Comparison of ENCODE assay signal across 20 cellular contexts in the genomic region with DNA sequence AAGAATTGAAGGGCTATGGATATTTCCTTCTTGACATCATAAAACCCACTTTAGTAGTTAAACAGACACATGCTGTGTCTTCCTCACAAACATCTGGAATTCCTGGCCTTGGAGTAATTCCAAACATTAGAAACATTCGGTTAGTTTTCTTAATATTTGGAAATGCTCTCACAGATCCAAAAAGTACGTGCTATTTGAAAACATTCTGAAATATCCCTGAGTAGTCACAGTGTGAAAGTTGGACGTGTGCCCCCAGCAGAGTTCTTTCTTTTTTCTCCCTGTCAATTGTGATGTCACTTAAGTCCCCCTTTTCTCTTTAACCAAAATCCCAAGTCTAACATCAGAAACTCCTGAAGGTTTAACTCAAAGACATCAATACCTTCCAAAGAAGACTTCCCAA.
"Had no signal": no experiment of that assay in that cellular context is flagged by ENCODE, and none has a peak within 500 bp of the region (broad histone marks: within the 10 kb centered on the region; RNA-seq: fewer than 3 reads in every experiment).

No MANE protein-coding gene starts in this region.

- H3K36me3 ChIP-seq: colonic mucosa, transverse colon had no signal

- H3K4me3 Mint-ChIP-seq: activated CD4-positive, alpha-beta memory T cell treated with anti-CD3 and anti-CD28 coated beads for 36 hours; activated CD4-positive, alpha-beta T cell treated with anti-CD3 and anti-CD28 coated beads for 36 hours; activated naive CD8-positive, alpha-beta T cell; activated T-helper 1 cell treated with anti-CD3 and anti-CD28 coated beads, Interleukin-12 subunit alpha, Interleukin-12 subunit beta, Interleukin-2, Interleukin-4 antibody, amounts not matched to agents 30 ng/mL and 10 ng/mL and 1 ng/mL, durations not matched to agents 14 hours and 24 hours and 36 hours; endodermal cell; naive B cell; neural crest cell; stimulated activated naive B cell treated with anti-CD40 and anti-IgM and Interleukin-4, amounts not matched to agents 10 μg/mL and 1 μg/mL and 100 μg/mL, for 72 hours; T-helper 2 cell treated with Interferon-gamma antibody and Interleukin-4, amounts not matched to agents 5 μg/mL and 100 μg/mL, for 36 hours; WTC11 had no signal

- H3K4me2 ChIP-seq: SK-N-SH had no signal

- H3K9ac ChIP-seq: SK-N-SH had no signal

- H3K9me3 Mint-ChIP-seq: activated CD4-positive, alpha-beta memory T cell treated with anti-CD3 and anti-CD28 coated beads for 36 hours; activated T-helper 1 cell treated with anti-CD3 and anti-CD28 coated beads, Interleukin-12 subunit alpha, Interleukin-12 subunit beta, Interleukin-2, Interleukin-4 antibody, amounts not matched to agents 30 ng/mL and 10 ng/mL and 1 ng/mL, durations not matched to agents 14 hours and 24 hours and 36 hours; endodermal cell; naive B cell; neural crest cell; stimulated activated naive B cell treated with anti-CD40 and anti-IgM and Interleukin-4, amounts not matched to agents 10 μg/mL and 1 μg/mL and 100 μg/mL, for 72 hours; T-helper 2 cell treated with Interferon-gamma antibody and Interleukin-4, amounts not matched to agents 5 μg/mL and 100 μg/mL, for 36 hours; WTC11 had no signal

- DNase-seq: activated CD4-positive, alpha-beta memory T cell treated with anti-CD3 and anti-CD28 coated beads for 36 hours; activated CD4-positive, alpha-beta T cell treated with anti-CD3 and anti-CD28 coated beads for 36 hours; activated T-cell treated with anti-CD3 and anti-CD28 coated beads for 4 hours; central memory CD4-positive, alpha-beta T cell; colonic mucosa; endodermal cell; glutamatergic neuron; hippocampal formation; mesenchymal stem cell; mucosa of descending colon; naive B cell; stimulated activated naive B cell treated with anti-CD40 and anti-IgM and Interleukin-4, amounts not matched to agents 10 μg/mL and 1 μg/mL and 100 μg/mL, for 72 hours; transverse colon had no signal

- H3K9me3 ChIP-seq: colonic mucosa, mucosa of descending colon, SK-N-SH, transverse colon had no signal

- H3K4me1 Mint-ChIP-seq: activated CD4-positive, alpha-beta T cell treated with anti-CD3 and anti-CD28 coated beads for 36 hours; endodermal cell; naive B cell; stimulated activated naive B cell treated with anti-CD40 and anti-IgM and Interleukin-4, amounts not matched to agents 10 μg/mL and 1 μg/mL and 100 μg/mL, for 72 hours had no signal

- H3K27me3 Mint-ChIP-seq: activated naive CD8-positive, alpha-beta T cell had no signal

- H3K36me3 Mint-ChIP-seq: activated CD4-positive, alpha-beta memory T cell treated with anti-CD3 and anti-CD28 coated beads for 36 hours; activated naive CD8-positive, alpha-beta T cell; naive B cell; stimulated activated naive B cell treated with anti-CD40 and anti-IgM and Interleukin-4, amounts not matched to agents 10 μg/mL and 1 μg/mL and 100 μg/mL, for 72 hours had no signal

- H3K27ac ChIP-seq: colonic mucosa had no signal

- ATAC-seq: activated CD4-positive, alpha-beta T cell treated with anti-CD3 and anti-CD28 coated beads for 36 hours; left lobe of liver; mucosa of descending colon; stimulated activated naive B cell treated with anti-CD40 and anti-IgM and Interleukin-4, amounts not matched to agents 10 μg/mL and 1 μg/mL and 100 μg/mL, for 72 hours; WTC11 had no signal

- H3K27ac Mint-ChIP-seq: activated CD4-positive, alpha-beta memory T cell treated with anti-CD3 and anti-CD28 coated beads for 36 hours; activated CD4-positive, alpha-beta T cell treated with anti-CD3 and anti-CD28 coated beads for 36 hours; activated naive CD8-positive, alpha-beta T cell; activated T-helper 1 cell treated with anti-CD3 and anti-CD28 coated beads, Interleukin-12 subunit alpha, Interleukin-12 subunit beta, Interleukin-2, Interleukin-4 antibody, amounts not matched to agents 30 ng/mL and 10 ng/mL and 1 ng/mL, durations not matched to agents 14 hours and 24 hours and 36 hours; endodermal cell; naive B cell; stimulated activated naive B cell treated with anti-CD40 and anti-IgM and Interleukin-4, amounts not matched to agents 10 μg/mL and 1 μg/mL and 100 μg/mL, for 72 hours; T-helper 2 cell treated with Interferon-gamma antibody and Interleukin-4, amounts not matched to agents 5 μg/mL and 100 μg/mL, for 36 hours; WTC11 had no signal

- H3K4me3 ChIP-seq: colonic mucosa, mucosa of descending colon, transverse colon had no signal

- H3K4me1 ChIP-seq: colonic mucosa had no signal

- H3K27me3 ChIP-seq: colonic mucosa, transverse colon had no signal
